Comparison of ENCODE assay signal across 11 cellular contexts in the genomic region with DNA sequence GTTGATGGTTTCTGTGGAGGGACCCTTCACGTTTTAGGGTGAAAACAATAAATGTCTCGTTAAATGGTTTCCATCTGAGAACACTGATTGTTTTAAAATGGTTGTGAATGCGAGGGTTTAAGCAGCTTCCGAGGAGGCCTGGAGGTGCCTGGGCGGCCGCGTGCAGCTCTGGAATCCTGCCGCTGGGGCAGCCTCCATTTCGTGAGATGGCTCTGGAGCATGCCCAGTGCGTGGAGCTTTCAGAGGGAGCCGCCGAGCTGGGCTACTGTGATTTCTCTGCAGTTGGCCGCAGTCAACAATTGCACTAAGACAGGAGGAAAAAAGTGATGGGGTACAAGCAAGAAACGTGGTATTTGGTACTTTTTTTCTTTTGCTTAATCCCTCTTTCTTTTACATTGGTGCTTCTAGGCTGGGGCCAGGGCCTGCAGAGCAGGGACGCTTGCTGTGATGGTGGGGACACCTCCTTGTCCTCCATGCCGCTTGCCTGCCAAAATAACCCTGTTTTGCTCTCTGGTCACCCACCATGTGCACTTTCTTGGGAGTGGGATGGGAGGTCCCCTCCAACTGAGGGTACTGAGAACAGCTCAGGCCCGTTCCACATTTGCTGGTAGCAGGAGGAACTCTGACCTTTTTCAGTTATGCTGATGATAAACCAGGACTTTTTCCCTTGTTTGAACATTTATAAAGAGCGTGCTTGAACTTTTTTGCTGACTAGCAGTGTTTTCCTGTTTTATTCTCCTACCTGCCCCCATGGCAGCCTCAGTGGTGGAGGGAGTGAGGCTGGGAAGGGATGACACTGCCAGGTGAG. TPM values are rescaled to one million over a fixed set of nuclear protein-coding genes. Genes with fewer than 3 reads are reported as not detected.
DNase-seq lines count a peak whose midpoint lies in the region; ATAC-seq and TF ChIP-seq lines count a peak whose summit lies in the region.
"Had no signal": no experiment of that assay in that cellular context is flagged by ENCODE, and none has a peak within 500 bp of the region (broad histone marks: within the 10 kb centered on the region; RNA-seq: fewer than 3 reads in every experiment).

No MANE protein-coding gene starts in this region.

- peak in 41 of 58 donors; percentile 23 to 71 (median 49) for DNase-seq in anterior cingulate cortex (lab: John Stamatoyannopoulos, UW)
- peak; percentile 63 for DNase-seq in putamen (ENCODE audit: low spot score)
- DNase-seq in NCI-H69 (lab: John Stamatoyannopoulos, UW), result no peak
- no peak for DNase-seq in lower leg skin (ENCODE audit: low spot score in 2 of 2)
- DNase-seq: NCI-H1048, WERI-Rb-1 had no signal

- H3K27me3 ChIP-seq in iPS-20b (ENCODE audit: insufficient read depth, low read length), result no peaks in the 10 kb centered on the region

- peaks cover 62% of the 10 kb centered on the region for H3K4me1 ChIP-seq in iPS-20b (ENCODE audit: insufficient read depth, low read length)

- no peaks in the 10 kb centered on the region for H3K9me3 ChIP-seq in iPS-20b (ENCODE audit: insufficient read depth, low read depth, low read length)

- ATAC-seq in GM21576 (IDR thresholded peaks at IDR 0.05; ENCODE audit: unreplicated experiment) (no peak), HG03025 (IDR thresholded peaks at IDR 0.05; ENCODE audit: low FRiP score, unreplicated experiment) (no peak)
- ATAC-seq: Panc1 had no signal

- H3K9ac ChIP-seq in iPS-20b (ENCODE audit: low read depth, low read length), result peak overlapping the region; percentile 70

- no peak for TF ChIP-seq POLR2A in lower leg skin (IDR thresholded peaks at IDR 0.05)

- intact Hi-C loops in lower leg skin (cut with DNase I; ENCODE audit: low total_unique reads), result no loop called here

- H3K27ac ChIP-seq in C4-2B (peak overlapping the region; percentile 78), iPS-20b (ENCODE audit: low read length) (peak overlapping the region; percentile 63)
- H3K27ac ChIP-seq: WERI-Rb-1 had no signal

- H3K36me3 ChIP-seq in iPS-20b (ENCODE audit: insufficient read depth, low read depth, low read length), result peaks cover 10% of the 10 kb centered on the region; the same call in 1 of the 2 replicates

- H3K4me3 ChIP-seq in iPS-20b (ENCODE audit: low read length) (peak overlapping the region; percentile 45; the same call in 1 of the 2 replicates), lower leg skin (ENCODE audit: low read depth, poor library complexity, severe bottlenecking) (no peak overlapping the region)

- 83 to 88% methylated on average over 18 of the region's 18 CpGs for WGBS in lower leg skin, 2 donors

- TF ChIP-seq CTCF in C4-2B (conservative IDR thresholded peaks at IDR 0.05), result no peak
- no peak for TF ChIP-seq CTCF in lower leg skin (IDR thresholded peaks at IDR 0.05)

RNA-seq across cellular contexts. Expression of a gene that starts 47.1 kb away (rescaled TPM):
- 100 to 1,000 TPM in 1 of 4 donors, 10 to 100 TPM in 3; 64.2 to 128 (median 73.2) TPM for total RNA-seq in lower leg skin

Comparison
In these comparisons a context has a peak if more than half of its experiments do, and no peak if none do; other contexts are left out.
1. DNase-seq: peak in anterior cingulate cortex (41 of 58) and putamen (single experiment); none in NCI-H69 (single experiment) and lower leg skin (0 of 2).